ENCODE assay signal across 26 cellular contexts in the genomic region with DNA sequence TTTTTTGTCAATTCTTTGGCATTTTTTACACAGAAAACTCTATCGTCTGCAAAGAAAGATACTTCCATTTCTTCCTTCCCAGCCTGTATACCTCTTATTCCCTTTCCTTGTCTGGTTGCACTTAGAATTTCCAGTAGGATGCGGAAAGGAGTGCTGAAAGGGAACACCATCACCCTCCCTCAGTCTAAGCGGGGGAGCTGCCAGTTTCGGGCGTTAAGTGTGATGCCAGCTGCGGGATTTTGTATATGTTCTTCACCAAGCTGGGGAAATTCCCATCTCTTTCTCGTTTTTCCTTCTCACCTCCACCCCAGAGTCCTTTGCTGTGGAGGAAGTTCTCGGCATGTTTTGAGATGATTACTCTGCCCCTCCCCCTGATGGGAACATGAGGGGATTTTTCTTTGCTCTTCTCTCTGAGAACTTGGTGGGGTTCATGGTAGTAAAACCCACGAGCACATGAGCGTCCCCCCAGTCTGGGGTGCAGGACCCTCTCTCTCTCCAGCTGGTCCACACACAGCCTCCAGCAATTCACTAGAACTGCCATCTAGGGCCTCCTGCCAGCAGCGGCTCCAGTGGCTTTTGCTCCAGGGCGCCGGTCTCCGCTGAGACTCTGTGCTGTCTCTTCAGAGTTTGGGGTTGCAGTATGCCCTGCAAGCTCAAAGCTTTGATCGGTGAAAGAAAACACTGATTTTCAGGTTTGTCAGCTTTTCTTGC. TPM values are rescaled to one million over a fixed set of nuclear protein-coding genes. Genes with fewer than 3 reads are reported as not detected.
"Had no signal": no experiment of that assay in that cellular context is flagged by ENCODE, and none has a peak within 500 bp of the region (broad histone marks: within the 10 kb centered on the region; RNA-seq: fewer than 3 reads in every experiment).

No MANE protein-coding gene starts in this region.

- ATAC-seq: activated CD4-positive, alpha-beta T cell treated with anti-CD3 and anti-CD28 coated beads for 36 hours; activated T-helper 17 cell treated with anti-CD3 and anti-CD28 coated beads, Interleukin-2, amount 50 U/mL, for 72 hours; PC-3 had no signal

- H3K36me3 ChIP-seq: adrenal gland, WERI-Rb-1 had no signal

- DNase-seq: activated CD4-positive, alpha-beta memory T cell treated with anti-CD3 and anti-CD28 coated beads, Interleukin-2, amount 10 ng/mL, durations not matched to agents 7 days and 5 days; activated CD4-positive, alpha-beta T cell treated with anti-CD3 and anti-CD28 coated beads for 36 hours; activated CD4-positive, alpha-beta T cell treated with anti-CD3 and anti-CD28 coated beads, Interleukin-2, amount 50 U/mL, for 1 hour; activated naive CD4-positive, alpha-beta T cell treated with anti-CD3 and anti-CD28 coated beads, Interleukin-2, amount 50 U/mL, for 16 hours; activated naive CD8-positive, alpha-beta T cell treated with anti-CD3 and anti-CD28 coated beads, Interleukin-2, amount 10 ng/mL, durations not matched to agents 7 days and 5 days; activated T-cell treated with anti-CD3 and anti-CD28 coated beads for 4 hours; activated T-cell treated with anti-CD3 and anti-CD28 coated beads, Interleukin-2, amount 50 U/mL, for 48 hours; adrenal gland; anterior cingulate cortex; caudate nucleus; NCI-H1092; NCI-H1417; NCI-H1930; NCI-H345; NCI-H510A; NCI-H526 treated with DMSO at 0.1 percent for 48 hours; PC-3; SIG-M5; T-helper 1 cell; WERI-Rb-1 had no signal

- H3K4me3 ChIP-seq: adrenal gland had no signal

- H3K9ac ChIP-seq: KMS-11 had no signal

- H3K27ac ChIP-seq: adrenal gland, KMS-11, WERI-Rb-1 had no signal

- H3K9me3 ChIP-seq: adrenal gland had no signal

- H3K4me1 ChIP-seq: adrenal gland had no signal

- FAIRE-seq: RCC 7860 had no signal

RNA-seq across cellular contexts. Expression of a gene that starts 15.5 kb away (rescaled TPM):
- total RNA-seq: activated CD4-positive, alpha-beta memory T cell treated with anti-CD3 and anti-CD28 coated beads, Interleukin-2, amount 10 ng/mL, durations not matched to agents 7 days and 5 days; activated CD4-positive, alpha-beta T cell treated with anti-CD3 and anti-CD28 coated beads for 36 hours; activated CD8-positive, alpha-beta memory T cell treated with anti-CD3 and anti-CD28 coated beads for 36 hours; activated naive CD8-positive, alpha-beta T cell treated with anti-CD3 and anti-CD28 coated beads, Interleukin-2, amount 10 ng/mL, durations not matched to agents 7 days and 5 days; activated T-helper 17 cell treated with anti-CD3 and anti-CD28 coated beads, Interleukin-2, amount 50 U/mL, for 72 hours; adrenal gland; MCF 10A; PC-3; T-helper 2 cell treated with Interferon-gamma antibody and Interleukin-4, amounts not matched to agents 100 ng/mL and 5 ng/mL, for 36 hours had no signal
- polyA plus RNA-seq: adrenal gland had no signal

RNA-seq across cellular contexts. Expression of a gene that starts 24.5 kb away (rescaled TPM):
- total RNA-seq: activated CD4-positive, alpha-beta memory T cell treated with anti-CD3 and anti-CD28 coated beads, Interleukin-2, amount 10 ng/mL, durations not matched to agents 7 days and 5 days; activated CD4-positive, alpha-beta T cell treated with anti-CD3 and anti-CD28 coated beads for 36 hours; activated CD8-positive, alpha-beta memory T cell treated with anti-CD3 and anti-CD28 coated beads for 36 hours; activated naive CD8-positive, alpha-beta T cell treated with anti-CD3 and anti-CD28 coated beads, Interleukin-2, amount 10 ng/mL, durations not matched to agents 7 days and 5 days; activated T-helper 17 cell treated with anti-CD3 and anti-CD28 coated beads, Interleukin-2, amount 50 U/mL, for 72 hours; adrenal gland; MCF 10A; PC-3; T-helper 2 cell treated with Interferon-gamma antibody and Interleukin-4, amounts not matched to agents 100 ng/mL and 5 ng/mL, for 36 hours had no signal
